In the genomic region with DNA sequence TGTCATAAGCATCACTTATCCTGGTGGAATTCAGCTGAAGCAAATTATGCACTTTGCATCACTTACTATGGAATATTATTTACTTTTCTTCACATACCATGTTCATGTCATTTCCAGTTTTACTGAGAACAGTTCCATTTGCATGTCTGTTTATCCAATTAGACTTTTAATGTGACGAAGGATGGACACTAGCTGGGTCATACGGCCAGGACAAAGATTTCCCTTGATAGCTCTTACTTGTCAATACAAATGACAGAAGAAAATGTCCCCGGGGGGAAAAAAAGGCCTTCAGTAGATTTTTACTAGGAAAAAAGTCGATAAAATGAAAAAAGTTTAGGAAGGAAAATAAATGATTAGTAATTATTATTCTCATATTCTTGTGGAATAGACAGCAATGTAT, we compare ENCODE assay signal across 27 cellular contexts.
"Had no signal": no experiment of that assay in that cellular context is flagged by ENCODE, and none has a peak within 500 bp of the region (broad histone marks: within the 10 kb centered on the region; RNA-seq: fewer than 3 reads in every experiment).

No MANE protein-coding gene starts in this region.

- ATAC-seq: effector memory CD8-positive, alpha-beta T cell; left ventricle myocardium superior; lower lobe of right lung; mucosa of descending colon; natural killer cell treated with Interleukin-12 subunit alpha and Interleukin-12 subunit beta and Interleukin-15 and Interleukin-18, amount 100 ng/mL, for 72 hours; psoas muscle; right cardiac atrium; stimulated activated naive B cell treated with anti-CD40 and anti-IgM and Interleukin-4, amounts not matched to agents 10 μg/mL and 1 μg/mL and 100 μg/mL, for 72 hours had no signal

- H3K27me3 ChIP-seq: colonic mucosa, esophagus squamous epithelium, hepatocyte, neutrophil, sigmoid colon, testis, tibial artery had no signal

- H3K4me1 Mint-ChIP-seq: memory B cell; stimulated activated naive B cell treated with anti-CD40 and anti-IgM and Interleukin-4, amounts not matched to agents 10 μg/mL and 1 μg/mL and 100 μg/mL, for 72 hours had no signal

- H3K4me1 ChIP-seq: colonic mucosa, esophagus squamous epithelium, psoas muscle, sigmoid colon, testis had no signal

- H3K27ac ChIP-seq: colonic mucosa, esophagus squamous epithelium, hepatocyte, lower lobe of right lung, neutrophil, psoas muscle, sigmoid colon, testis, tibial artery had no signal

- H3K27me3 Mint-ChIP-seq: dendritic cell treated with granulocyte-macrophage colony-stimulating factor and Interleukin-4, amounts not matched to agents 40 ng/mL and 50 ng/mL, for 4 days; memory B cell; naive B cell; stimulated activated naive B cell treated with anti-CD40 and anti-IgM and Interleukin-4, amounts not matched to agents 10 μg/mL and 1 μg/mL and 100 μg/mL, for 72 hours; type B pancreatic cell had no signal

- H3K4me3 Mint-ChIP-seq: dendritic cell treated with granulocyte-macrophage colony-stimulating factor and Interleukin-4, amounts not matched to agents 40 ng/mL and 50 ng/mL, for 4 days; effector memory CD8-positive, alpha-beta T cell; memory B cell; naive B cell; natural killer cell treated with Interleukin-12 subunit alpha and Interleukin-12 subunit beta and Interleukin-15 and Interleukin-18, amount 100 ng/mL, for 72 hours; neural crest cell; stimulated activated naive B cell treated with anti-CD40 and anti-IgM and Interleukin-4, amounts not matched to agents 10 μg/mL and 1 μg/mL and 100 μg/mL, for 72 hours; stimulated activated naive CD8-positive, alpha-beta T cell treated with anti-CD3 and anti-CD28 coated beads, Interleukin-15, Interleukin-2, amounts not matched to agents 100 ng/mL and 50 ng/mL, for 24 hours; type B pancreatic cell had no signal

- H3K36me3 Mint-ChIP-seq: memory B cell; natural killer cell treated with Interleukin-12 subunit alpha and Interleukin-12 subunit beta and Interleukin-15 and Interleukin-18, amount 100 ng/mL, for 72 hours had no signal

- H3K27ac Mint-ChIP-seq: dendritic cell treated with granulocyte-macrophage colony-stimulating factor and Interleukin-4, amounts not matched to agents 40 ng/mL and 50 ng/mL, for 4 days; effector memory CD8-positive, alpha-beta T cell; memory B cell; naive B cell; natural killer cell treated with Interleukin-12 subunit alpha and Interleukin-12 subunit beta and Interleukin-15 and Interleukin-18, amount 100 ng/mL, for 72 hours; stimulated activated naive B cell treated with anti-CD40 and anti-IgM and Interleukin-4, amounts not matched to agents 10 μg/mL and 1 μg/mL and 100 μg/mL, for 72 hours; stimulated activated naive CD8-positive, alpha-beta T cell treated with anti-CD3 and anti-CD28 coated beads, Interleukin-15, Interleukin-2, amounts not matched to agents 100 ng/mL and 50 ng/mL, for 24 hours; type B pancreatic cell had no signal

- DNase-seq: central memory CD4-positive, alpha-beta T cell; colonic mucosa; effector memory CD8-positive, alpha-beta T cell; erythroblast; esophagus squamous epithelium; foreskin melanocyte; islet precursor cell; kidney glomerular epithelial cell; left ventricle myocardium superior; lower lobe of right lung; mucosa of descending colon; naive B cell; posterior cingulate gyrus; psoas muscle; right cardiac atrium; sigmoid colon; stimulated activated naive B cell treated with anti-CD40 and anti-IgM and Interleukin-4, amounts not matched to agents 10 μg/mL and 1 μg/mL and 100 μg/mL, for 72 hours; testis; tibial artery had no signal

- H3K36me3 ChIP-seq: colonic mucosa, lower lobe of right lung, neutrophil, sigmoid colon, tibial artery had no signal

- H3K9me3 ChIP-seq: colonic mucosa, lower lobe of right lung, mucosa of descending colon, neutrophil, testis had no signal

- H3K4me3 ChIP-seq: colonic mucosa, esophagus squamous epithelium, hepatocyte, lower lobe of right lung, mucosa of descending colon, psoas muscle, sigmoid colon, testis, tibial artery had no signal
